Comparison of ENCODE assay signal across 22 cellular contexts in the genomic region with DNA sequence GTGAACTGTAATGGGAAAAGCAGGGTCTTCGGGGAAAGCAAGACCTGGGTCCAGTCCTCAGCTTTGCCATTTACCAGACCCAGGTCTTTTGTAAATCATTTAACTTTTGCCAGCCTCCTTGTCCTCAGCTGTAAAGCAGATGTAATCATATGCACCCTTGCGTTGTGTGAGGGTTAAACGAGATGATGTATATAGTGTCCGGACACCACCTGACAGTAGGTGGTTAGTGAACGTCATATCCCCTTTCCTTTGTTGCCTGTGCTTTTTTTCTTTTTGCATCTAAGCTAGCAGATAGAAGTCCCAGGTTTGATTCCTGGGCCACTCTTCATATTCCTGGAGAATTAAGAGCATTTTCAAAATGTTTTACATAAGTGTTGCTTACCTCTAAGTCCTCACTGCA. TPM values are rescaled to one million over a fixed set of nuclear protein-coding genes. Genes with fewer than 3 reads are reported as not detected.
DNase-seq lines count a peak whose midpoint lies in the region; ATAC-seq lines count a peak whose summit lies in the region.
"Had no signal": no experiment of that assay in that cellular context is flagged by ENCODE, and none has a peak within 500 bp of the region (broad histone marks: within the 10 kb centered on the region; RNA-seq: fewer than 3 reads in every experiment).

No MANE protein-coding gene starts in this region.

- H3K27me3 ChIP-seq in SJCRH30: no peaks in the 10 kb centered on the region
- H3K27me3 ChIP-seq: BE2C, body of pancreas, hepatocyte had no signal

- no peak overlapping the region for H3K4me3 ChIP-seq in SJCRH30
- H3K4me3 ChIP-seq: A549, body of pancreas, hepatocyte had no signal

- H3K9me3 Mint-ChIP-seq in activated T-cell treated with anti-CD3 and anti-CD28 coated beads, Interleukin-2, amount 50 U/mL, for 24 hours: peaks cover 4% of the 10 kb centered on the region
- peaks cover 0 to 5% of the 10 kb centered on the region in 2 donors for H3K9me3 Mint-ChIP-seq in activated naive CD4-positive, alpha-beta T cell treated with anti-CD3 and anti-CD28 coated beads, Interleukin-2, amount 50 U/mL, for 72 hours
- no peaks in the 10 kb centered on the region for H3K9me3 Mint-ChIP-seq in natural killer cell treated with Interleukin-12 subunit alpha and Interleukin-12 subunit beta and Interleukin-15 and Interleukin-18, amount 100 ng/mL, for 72 hours
- H3K9me3 Mint-ChIP-seq: neural crest cell had no signal

- no peak for DNase-seq in activated T-cell treated with anti-CD3 and anti-CD28 coated beads, Interleukin-2, amount 50 U/mL, for 24 hours
- DNase-seq in activated T-cell treated with anti-CD3 and anti-CD28 coated beads for 4 hours: no peak
- DNase-seq in activated naive CD4-positive, alpha-beta T cell treated with anti-CD3 and anti-CD28 coated beads, Interleukin-2, amount 50 U/mL, for 72 hours (ENCODE audit: low spot score in 2 of 2): no peak
- no peak for DNase-seq in natural killer cell treated with Interleukin-12 subunit alpha and Interleukin-12 subunit beta and Interleukin-15 and Interleukin-18, amount 100 ng/mL, for 72 hours (ENCODE audit: low spot score)
- DNase-seq in SJCRH30: no peak
- DNase-seq in NCI-H69 (lab: John Stamatoyannopoulos, UW): no peak
- DNase-seq in NCI-H526 (lab: John Stamatoyannopoulos, UW): no peak
- DNase-seq: BE2C; body of pancreas; effector CD8-positive, alpha-beta T cell; foreskin melanocyte; Karpas-422; left ventricle myocardium superior; NCI-H187; NCI-H774 had no signal

- H3K36me3 Mint-ChIP-seq in activated T-cell treated with anti-CD3 and anti-CD28 coated beads, Interleukin-2, amount 50 U/mL, for 24 hours (ENCODE audit: low read depth): peaks cover 89% of the 10 kb centered on the region
- H3K36me3 Mint-ChIP-seq in activated naive CD4-positive, alpha-beta T cell treated with anti-CD3 and anti-CD28 coated beads, Interleukin-2, amount 50 U/mL, for 72 hours: peaks cover 41 to 70% of the 10 kb centered on the region in 2 donors
- H3K36me3 Mint-ChIP-seq in natural killer cell treated with Interleukin-12 subunit alpha and Interleukin-12 subunit beta and Interleukin-15 and Interleukin-18, amount 100 ng/mL, for 72 hours: peaks cover 66% of the 10 kb centered on the region

- H3K4me3 Mint-ChIP-seq in activated T-cell treated with anti-CD3 and anti-CD28 coated beads, Interleukin-2, amount 50 U/mL, for 24 hours: peak overlapping the region; percentile 58
- peak overlapping the region; percentile 78 for H3K4me3 Mint-ChIP-seq in natural killer cell treated with Interleukin-12 subunit alpha and Interleukin-12 subunit beta and Interleukin-15 and Interleukin-18, amount 100 ng/mL, for 72 hours
- H3K4me3 Mint-ChIP-seq: neural crest cell had no signal

- H3K27me3 Mint-ChIP-seq in activated T-cell treated with anti-CD3 and anti-CD28 coated beads, Interleukin-2, amount 50 U/mL, for 24 hours: no peaks in the 10 kb centered on the region
- H3K27me3 Mint-ChIP-seq in natural killer cell treated with Interleukin-12 subunit alpha and Interleukin-12 subunit beta and Interleukin-15 and Interleukin-18, amount 100 ng/mL, for 72 hours: no peaks in the 10 kb centered on the region

- H3K27ac ChIP-seq in SJCRH30: no peak overlapping the region
- H3K27ac ChIP-seq: A549, body of pancreas, hepatocyte had no signal

- H3K9me3 ChIP-seq in SJCRH30 (replicated peaks): no peaks in the 10 kb centered on the region
- H3K9me3 ChIP-seq: A549, BE2C, body of pancreas had no signal

- peaks cover 9% of the 10 kb centered on the region; the same call in 1 of the 2 replicates for H3K4me1 ChIP-seq in SJCRH30
- H3K4me1 ChIP-seq: A549, BE2C, body of pancreas had no signal

- H3K4me1 Mint-ChIP-seq in activated T-cell treated with anti-CD3 and anti-CD28 coated beads, Interleukin-2, amount 50 U/mL, for 24 hours (ENCODE audit: low read depth): peaks cover 95% of the 10 kb centered on the region
- H3K4me1 Mint-ChIP-seq in natural killer cell treated with Interleukin-12 subunit alpha and Interleukin-12 subunit beta and Interleukin-15 and Interleukin-18, amount 100 ng/mL, for 72 hours (ENCODE audit: low read depth in 2 of 2): peaks cover 66 to 86% of the 10 kb centered on the region in 2 donors
- H3K4me1 Mint-ChIP-seq: neural crest cell had no signal

- no peaks in the 10 kb centered on the region for H3K36me3 ChIP-seq in SJCRH30
- H3K36me3 ChIP-seq: BE2C had no signal

- H3K27ac Mint-ChIP-seq in activated T-cell treated with anti-CD3 and anti-CD28 coated beads, Interleukin-2, amount 50 U/mL, for 24 hours: peak overlapping the region; percentile 99
- H3K27ac Mint-ChIP-seq in activated naive CD4-positive, alpha-beta T cell treated with anti-CD3 and anti-CD28 coated beads, Interleukin-2, amount 50 U/mL, for 72 hours: peak overlapping the region; percentile 94 to 99
- peak overlapping the region; percentile 93 to 96 for H3K27ac Mint-ChIP-seq in natural killer cell treated with Interleukin-12 subunit alpha and Interleukin-12 subunit beta and Interleukin-15 and Interleukin-18, amount 100 ng/mL, for 72 hours

- ATAC-seq in HG03521 (IDR thresholded peaks at IDR 0.05; ENCODE audit: unreplicated experiment): peak; percentile 44
- ATAC-seq in activated naive CD4-positive, alpha-beta T cell treated with anti-CD3 and anti-CD28 coated beads, Interleukin-2, amount 50 U/mL, for 72 hours: no peak
- peak in 1 of 2 donors; percentile 29 for ATAC-seq in natural killer cell treated with Interleukin-12 subunit alpha and Interleukin-12 subunit beta and Interleukin-15 and Interleukin-18, amount 100 ng/mL, for 72 hours
- ATAC-seq: A549; activated CD4-positive, CD25-positive, alpha-beta regulatory T cell treated with anti-CD3 and anti-CD28 coated beads, Interleukin-2, amount 50 U/mL, for 24 hours; body of pancreas; left ventricle myocardium superior; sciatic nerve had no signal

RNA-seq across cellular contexts. Expression of a gene that starts 28.5 kb away (rescaled TPM):
- 100 to 1,000 TPM in 1 of 2 donors, 10 to 100 TPM in 1; 29.5 to 123 TPM for total RNA-seq in activated naive CD4-positive, alpha-beta T cell treated with anti-CD3 and anti-CD28 coated beads, Interleukin-2, amount 50 U/mL, for 72 hours
- 100 to 1,000 TPM; 265 to 317 TPM for total RNA-seq in natural killer cell treated with Interleukin-12 subunit alpha and Interleukin-12 subunit beta and Interleukin-15 and Interleukin-18, amount 100 ng/mL, for 72 hours
- not detected in 2 replicates for total RNA-seq in SJCRH30 (2014; rRNA removed; shearing (Covaris generic))
- total RNA-seq: OCI-LY7 had no signal

Comparison
In these comparisons a context has a peak if more than half of its experiments do, and no peak if none do; other contexts are left out.
1. RNA of a gene that starts 28.5 kb away (total RNA-seq): 265 to 317 TPM in natural killer cell treated with Interleukin-12 subunit alpha and Interleukin-12 subunit beta and Interleukin-15 and Interleukin-18, amount 100 ng/mL, for 72 hours and 29.5 to 123 TPM in activated naive CD4-positive, alpha-beta T cell treated with anti-CD3 and anti-CD28 coated beads, Interleukin-2, amount 50 U/mL, for 72 hours; not detected in SJCRH30; every median in the first group is over 10 times any median in the second.
2. Peak in every context shown above with its lines, with median percentiles within 50 percentile points of each other: H3K27ac Mint-ChIP-seq.